In the genomic region with DNA sequence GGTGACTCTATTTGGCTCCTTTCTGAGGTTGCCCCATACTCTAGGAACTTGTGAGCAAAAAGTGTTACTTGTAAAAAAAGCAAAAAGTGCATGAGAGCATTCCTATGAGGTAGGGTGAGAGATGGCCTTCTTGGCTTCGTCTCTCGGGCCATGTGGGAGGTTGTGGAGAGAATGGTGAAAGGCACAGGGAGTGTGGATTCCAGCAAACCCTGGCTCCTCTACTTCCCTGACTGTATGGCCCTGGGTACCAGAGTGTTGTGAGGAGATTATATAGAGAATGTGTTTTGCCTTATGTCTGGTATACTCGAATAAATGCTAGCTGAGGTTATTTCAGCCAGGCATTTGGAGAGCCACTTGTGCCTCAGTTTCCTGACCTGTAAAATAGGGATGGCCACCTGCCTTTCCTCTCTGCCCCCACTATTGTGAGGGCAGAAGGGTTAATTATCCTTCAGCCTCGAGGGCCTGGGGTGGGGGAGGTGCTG, we compare ENCODE assay signal across 15 cellular contexts. TPM values are rescaled to one million over a fixed set of nuclear protein-coding genes. Genes with fewer than 3 reads are reported as not detected.
DNase-seq lines count a peak whose midpoint lies in the region; TF ChIP-seq lines count a peak whose summit lies in the region.
"Had no signal": no experiment of that assay in that cellular context is flagged by ENCODE, and none has a peak within 500 bp of the region (broad histone marks: within the 10 kb centered on the region; RNA-seq: fewer than 3 reads in every experiment).

No MANE protein-coding gene starts in this region.

- intact Hi-C loops in dorsolateral prefrontal cortex (cut with DNase I) = loop anchor here (5.0 kb wide), 2 partner anchors 33 to 43 kb away; no protein-coding TSS in a partner anchor

- DNase-seq in dorsolateral prefrontal cortex = peak in 1 of 10 donors; percentile 22
- DNase-seq in mesothelial cell of epicardium (ENCODE audit: low spot score in 2 of 2, unreplicated experiment in 2 of 2) = no peak
- DNase-seq in SKM-1 treated with dmso at 0.1 percent for 144 hours (lab: John Stamatoyannopoulos, UW; ENCODE audit: unreplicated experiment) = no peak
- no peak for DNase-seq in stimulated activated CD8-positive, alpha-beta memory T cell treated with anti-CD3 and anti-CD28 coated beads, Interleukin-4, amount 100 ng/mL, for 48 hours
- DNase-seq in NCI-H1092 (lab: John Stamatoyannopoulos, UW) = no peak
- no peak for DNase-seq in NCI-H446 (lab: John Stamatoyannopoulos, UW)
- DNase-seq: activated CD4-positive, alpha-beta T cell treated with anti-CD3 and anti-CD28 coated beads, Interleukin-2, amount 50 U/mL, for 1 hour; activated effector memory CD4-positive, alpha-beta T cell treated with anti-CD3 and anti-CD28 coated beads, Interleukin-2, amount 50 U/mL, for 16 hours; CD8-positive, alpha-beta T cell; NCI-H187; T-helper 1 cell had no signal

- H3K27ac Mint-ChIP-seq in mesothelial cell of epicardium = peak overlapping the region; percentile 99
- H3K27ac Mint-ChIP-seq: CD8-positive, alpha-beta T cell; memory B cell had no signal

- H3K27me3 ChIP-seq in dorsolateral prefrontal cortex (no peaks in the 10 kb centered on the region), subcutaneous abdominal adipose tissue (ENCODE audit: control insufficient read depth in 5 of 5, insufficient read depth in 4 of 5, low read length in 5 of 5) (no peaks in the 10 kb centered on the region)

- H3K36me3 Mint-ChIP-seq in mesothelial cell of epicardium = peaks cover 30% of the 10 kb centered on the region

- peaks cover 29% of the 10 kb centered on the region for H3K9me3 Mint-ChIP-seq in mesothelial cell of epicardium

- H3K9me3 ChIP-seq in subcutaneous abdominal adipose tissue (ENCODE audit: control insufficient read depth in 5 of 5, low read length in 5 of 5) = peaks cover 3 to 17% (median 9%) of the 10 kb centered on the region in 5 donors

- peaks cover 52% of the 10 kb centered on the region for H3K4me1 Mint-ChIP-seq in mesothelial cell of epicardium
- H3K4me1 Mint-ChIP-seq: memory B cell had no signal

- H3K27me3 Mint-ChIP-seq in mesothelial cell of epicardium (ENCODE audit: low read depth) = no peaks in the 10 kb centered on the region

- peaks cover 11 to 66% (median 63%) of the 10 kb centered on the region in 5 donors for H3K4me1 ChIP-seq in subcutaneous abdominal adipose tissue (ENCODE audit: control insufficient read depth in 5 of 5, insufficient read depth in 5 of 5, low read length in 5 of 5)

- no peak for TF ChIP-seq RAD21 in Ishikawa (IDR thresholded peaks at IDR 0.05; ENCODE audit: low read depth)

- no peaks in the 10 kb centered on the region for H3K36me3 ChIP-seq in subcutaneous abdominal adipose tissue (ENCODE audit: control insufficient read depth in 5 of 5, insufficient read depth in 5 of 5, low read length in 5 of 5)

- H3K4me3 ChIP-seq in dorsolateral prefrontal cortex (peak overlapping the region in 57 of 59 donors; percentile 29 to 73 (median 55)), subcutaneous abdominal adipose tissue (ENCODE audit: low read depth in 1 of 5, low read length in 5 of 5) (no peak overlapping the region)

- H3K9ac ChIP-seq in subcutaneous abdominal adipose tissue (ENCODE audit: low read length in 5 of 5) = peak overlapping the region in 1 of 5 donors; percentile 22

- H3K4me3 Mint-ChIP-seq in mesothelial cell of epicardium = no peak overlapping the region
- H3K4me3 Mint-ChIP-seq: CD8-positive, alpha-beta T cell; IgD-negative memory B cell; memory B cell had no signal

- H3K27ac ChIP-seq in dorsolateral prefrontal cortex (peak overlapping the region; percentile 60 to 99 (median 93)), subcutaneous abdominal adipose tissue (ENCODE audit: low read depth, low read length) (peak overlapping the region; percentile 64)

- TF ChIP-seq CTCF in dorsolateral prefrontal cortex (IDR thresholded peaks at IDR 0.05 in 54 of 56, conservative IDR thresholded peaks at IDR 0.05 in 2 of 56; ENCODE audit: low read depth in 1 of 56, partially characterized antibody in 56 of 56) = no peak
- TF ChIP-seq CTCF in mesothelial cell of epicardium (IDR thresholded peaks at IDR 0.05; ENCODE audit: unreplicated experiment) = no peak

- TF ChIP-seq EP300 in Ishikawa (IDR thresholded peaks at IDR 0.05; ENCODE audit: borderline replicate concordance) = no peak

TF ChIP-seq in Ishikawa, 13 proteins besides CTCF, POLR2A, EP300 and RAD21:
- TF ChIP-seq, protein P1, sequence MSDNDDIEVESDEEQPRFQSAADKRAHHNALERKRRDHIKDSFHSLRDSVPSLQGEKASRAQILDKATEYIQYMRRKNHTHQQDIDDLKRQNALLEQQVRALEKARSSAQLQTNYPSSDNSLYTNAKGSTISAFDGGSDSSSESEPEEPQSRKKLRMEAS (IDR thresholded peaks at IDR 0.05) = peak; percentile 30; the same call in 1 of the 2 replicates
- no peak for TF ChIP-seq TEAD4 (IDR thresholded peaks at IDR 0.05)

RNA-seq across cellular contexts. Expression of a gene that starts 11.0 kb away (rescaled TPM):
- total RNA-seq in dorsolateral prefrontal cortex (100 to 1,000 TPM in 43 of 120 experiments, 10 to 100 TPM in 77; 27.1 to 361 (median 85.0) TPM), mesothelial cell of epicardium (141 to 142 TPM (median 142 TPM) in 3 replicates)

Comparison
In these comparisons a context has a peak if more than half of its experiments do, and no peak if none do; other contexts are left out.
1. H3K4me3 ChIP-seq: peak in dorsolateral prefrontal cortex (57 of 59); none in subcutaneous abdominal adipose tissue (0 of 5).